8 cellular contexts compared by ENCODE assay signal in genomic region chr12:43758728-43759563, GRCh38. TPM values are rescaled to one million over a fixed set of nuclear protein-coding genes. Genes with fewer than 3 reads are reported as not detected.
DNase-seq lines count a peak whose midpoint lies in the region; ATAC-seq and TF ChIP-seq lines count a peak whose summit lies in the region.

TSS of gene IRAK4 (plus strand) at chr12:43758951. CDS start at chr12:43768112, 9,161 bp downstream.
TSS of gene PUS7L (minus strand) at chr12:43758790. CDS start at chr12:43755245, 3,545 bp downstream.

- peak within 1 kb of the TSS; percentile 77 for H3K9ac ChIP-seq in DND-41 (ENCODE audit: low read depth, low read length)

- peaks cover 31% of the 10 kb centered on the region for H3K36me3 Mint-ChIP-seq in stimulated activated effector memory CD8-positive, alpha-beta T cell treated with anti-CD3 and anti-CD28 coated beads, Interleukin-12 subunit alpha, Interleukin-12 subunit beta, amount 100 ng/mL, for 72 hours

- TF ChIP-seq CTCF in DND-41 (IDR thresholded peaks at IDR 0.05; ENCODE audit: borderline replicate concordance, extremely low read depth, low read length, poor library complexity, severe bottlenecking) (peak; percentile 59), esophagus squamous epithelium (IDR thresholded peaks at IDR 0.05) (peak; percentile 20 to 61 (median 44))

- peaks cover 46% of the 10 kb centered on the region for H3K4me1 Mint-ChIP-seq in stimulated activated effector memory CD8-positive, alpha-beta T cell treated with anti-CD3 and anti-CD28 coated beads, Interleukin-12 subunit alpha, Interleukin-12 subunit beta, amount 100 ng/mL, for 72 hours

- TF ChIP-seq POLR2A in esophagus squamous epithelium (IDR thresholded peaks at IDR 0.05) = peak in 2 of 4 donors; percentile 75 to 76

- peaks cover 65% of the 10 kb centered on the region for H3K79me2 ChIP-seq in DND-41 (ENCODE audit: insufficient read depth, low read length)

- H3K36me3 ChIP-seq in DND-41 (ENCODE audit: insufficient read depth, low read length) (peaks cover 3% of the 10 kb centered on the region), KOPT-K1 (ENCODE audit: insufficient read depth, low read length) (peaks cover 24% of the 10 kb centered on the region), esophagus squamous epithelium (peaks cover 0 to 16% (median 0%) of the 10 kb centered on the region in 3 donors)

- intact Hi-C loops in esophagus squamous epithelium (cut with DNase I) = no loop called here

- no peaks in the 10 kb centered on the region for H3K9me3 ChIP-seq in DND-41 (ENCODE audit: insufficient read depth, low read length, severe bottlenecking)
- H3K9me3 ChIP-seq in KOPT-K1 (ENCODE audit: insufficient read depth, low read length, poor library complexity, severe bottlenecking) = no peaks in the 10 kb centered on the region
- H3K9me3 ChIP-seq in esophagus squamous epithelium = no peaks in the 10 kb centered on the region

- no peaks in the 10 kb centered on the region for H3K9me3 Mint-ChIP-seq in stimulated activated effector memory CD8-positive, alpha-beta T cell treated with anti-CD3 and anti-CD28 coated beads, Interleukin-12 subunit alpha, Interleukin-12 subunit beta, amount 100 ng/mL, for 72 hours

- peak within 1 kb of the TSS; percentile 95 for H2AFZ ChIP-seq in DND-41 (ENCODE audit: low read depth, low read length)

- H3K4me3 ChIP-seq in DND-41 (ENCODE audit: low read depth in 1 of 2, low read length in 2 of 2) = peak within 1 kb of the TSS; percentile 63 to 89
- peak within 1 kb of the TSS; percentile 52 to 82 (median 66) for H3K4me3 ChIP-seq in esophagus squamous epithelium

- ATAC-seq in DND-41 (ENCODE audit: insufficient read depth, low read depth) (peak; percentile 91), GM21786 (IDR thresholded peaks at IDR 0.05; ENCODE audit: unreplicated experiment) (peak; percentile 97)
- peak; percentile 97 for ATAC-seq in stimulated activated effector memory CD8-positive, alpha-beta T cell treated with anti-CD3 and anti-CD28 coated beads, Interleukin-12 subunit alpha, Interleukin-12 subunit beta, amount 100 ng/mL, for 72 hours

- H3K27ac ChIP-seq in DND-41 (ENCODE audit: low read length) = peak within 1 kb of the TSS; percentile 96
- peak within 1 kb of the TSS; percentile 86 for H3K27ac ChIP-seq in KOPT-K1 (ENCODE audit: low read depth, low read length, poor library complexity, severe bottlenecking)
- peak within 1 kb of the TSS; percentile 90 to 95 (median 94) for H3K27ac ChIP-seq in esophagus squamous epithelium

- H4K20me1 ChIP-seq in DND-41 (ENCODE audit: insufficient read depth, low read length) = no peaks in the 10 kb centered on the region

- H3K27ac Mint-ChIP-seq in stimulated activated effector memory CD8-positive, alpha-beta T cell treated with anti-CD3 and anti-CD28 coated beads, Interleukin-12 subunit alpha, Interleukin-12 subunit beta, amount 100 ng/mL, for 72 hours = peak within 1 kb of the TSS; percentile 98

- WGBS in esophagus squamous epithelium, 2 donors = 0 to 7% methylated on average over 11 to 30 of the region's 54 CpGs

- H3K27me3 ChIP-seq in DND-41 (ENCODE audit: insufficient read depth, low read length, poor library complexity) = no peaks in the 10 kb centered on the region
- H3K27me3 ChIP-seq in esophagus squamous epithelium = no peaks in the 10 kb centered on the region

- H3K4me1 ChIP-seq in DND-41 (ENCODE audit: insufficient read depth, low read length) = peaks cover 61% of the 10 kb centered on the region
- H3K4me1 ChIP-seq in esophagus squamous epithelium = peaks cover 5 to 54% (median 27%) of the 10 kb centered on the region in 3 donors

- H3K4me3 Mint-ChIP-seq in stimulated activated effector memory CD8-positive, alpha-beta T cell treated with anti-CD3 and anti-CD28 coated beads, Interleukin-12 subunit alpha, Interleukin-12 subunit beta, amount 100 ng/mL, for 72 hours = peak within 1 kb of the TSS; percentile 96

- H3K4me2 ChIP-seq in DND-41 (ENCODE audit: insufficient read depth, low read length) = peak within 1 kb of the TSS; percentile 88

- DNase-seq in DND-41 = peak; percentile 94
- peak; percentile 98 for DNase-seq in RKO (ENCODE audit: low spot score)
- peak; percentile 90 for DNase-seq in activated T-helper 1 cell treated with Interleukin-2 at 50 U/mL for 16 hours (ENCODE audit: low read depth)
- DNase-seq in esophagus squamous epithelium (lab: John Stamatoyannopoulos, UW) = peak; percentile 80
- peak; percentile 98 for DNase-seq in myocyte (ENCODE audit: low read depth)
- DNase-seq in stimulated activated effector memory CD8-positive, alpha-beta T cell treated with anti-CD3 and anti-CD28 coated beads, Interleukin-12 subunit alpha, Interleukin-12 subunit beta, amount 100 ng/mL, for 72 hours (ENCODE audit: low spot score in 2 of 2) = peak; percentile 77 to 94

RNA-seq across cellular contexts. Expression of gene IRAK4, which starts in this region (rescaled TPM):
- total RNA-seq in esophagus squamous epithelium (10 to 100 TPM; 19.8 to 26.3 (median 22.5) TPM), myocyte (12.6 and 21.1 TPM in 2 replicates)
- 5.8 TPM for polyA plus RNA-seq in myocyte (2012)

RNA-seq across cellular contexts. Expression of gene PUS7L, which starts in this region (rescaled TPM):
- total RNA-seq in esophagus squamous epithelium = 10 to 100 TPM in 3 of 4 donors, 1 to 10 TPM in 1; 5.3 to 22.2 (median 14.6) TPM
- 15.2 and 25.2 TPM in 2 replicates for total RNA-seq in myocyte
- 2.7 TPM for polyA plus RNA-seq in myocyte (2012)

Comparison
In these comparisons a context has a peak if more than half of its experiments do, and no peak if none do; other contexts are left out.
1. Peak in every context shown above with its lines: DNase-seq, ATAC-seq, H3K4me3 ChIP-seq and H3K27ac ChIP-seq.